Comparison of ENCODE assay signal across 1 cellular context in the genomic region with DNA sequence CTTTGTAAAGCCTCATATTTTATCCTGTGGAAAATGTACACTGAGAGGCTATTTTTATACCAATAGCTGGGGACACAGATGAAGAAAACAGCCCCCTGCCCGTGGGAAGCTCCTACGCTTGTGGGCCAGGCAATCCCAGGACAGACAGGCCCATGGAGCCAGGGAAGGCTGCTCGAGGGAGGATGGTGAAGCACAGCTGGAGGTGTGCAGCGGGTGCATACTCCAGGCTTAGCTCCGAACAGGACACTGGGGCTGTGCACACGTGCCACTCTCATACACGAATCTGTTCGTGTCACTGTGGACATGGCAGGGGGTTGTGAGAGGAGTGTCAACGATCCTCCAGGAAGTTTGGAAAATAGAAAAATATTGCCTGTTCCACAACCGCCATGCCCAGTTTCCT.
TF ChIP-seq lines count a peak whose summit lies in the region.

No MANE protein-coding gene starts in this region.

TF ChIP-seq in HepG2, 621 proteins besides CTCF, POLR2A, EP300 and RAD21:
- TF ChIP-seq, protein P1, sequence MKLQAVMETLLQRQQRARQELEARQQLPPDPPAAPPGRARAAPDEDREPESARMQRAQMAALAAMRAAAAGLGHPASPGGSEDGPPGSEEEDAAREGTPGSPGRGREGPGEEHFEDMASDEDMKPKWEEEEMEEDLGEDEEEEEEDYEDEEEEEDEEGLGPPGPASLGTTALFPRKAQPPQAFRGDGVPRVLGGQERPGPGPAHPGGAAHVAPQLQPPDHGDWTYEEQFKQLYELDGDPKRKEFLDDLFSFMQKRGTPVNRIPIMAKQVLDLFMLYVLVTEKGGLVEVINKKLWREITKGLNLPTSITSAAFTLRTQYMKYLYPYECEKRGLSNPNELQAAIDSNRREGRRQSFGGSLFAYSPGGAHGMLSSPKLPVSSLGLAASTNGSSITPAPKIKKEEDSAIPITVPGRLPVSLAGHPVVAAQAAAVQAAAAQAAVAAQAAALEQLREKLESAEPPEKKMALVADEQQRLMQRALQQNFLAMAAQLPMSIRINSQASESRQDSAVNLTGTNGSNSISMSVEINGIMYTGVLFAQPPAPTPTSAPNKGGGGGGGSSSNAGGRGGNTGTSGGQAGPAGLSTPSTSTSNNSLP (IDR thresholded peaks at IDR 0.05; ENCODE audit: low read depth, low read length), result no peak
- TF ChIP-seq ZNF451 (CRISPR knock-in tag; IDR thresholded peaks at IDR 0.05) (no peak), ZNF713 (CRISPR knock-in tag; IDR thresholded peaks at IDR 0.05) (no peak), ZFP62 (CRISPR knock-in tag; IDR thresholded peaks at IDR 0.05) (no peak), ZNF720 (CRISPR knock-in tag; IDR thresholded peaks at IDR 0.05) (no peak), NCOA1 (CRISPR knock-in tag; IDR thresholded peaks at IDR 0.05) (no peak), ZNF672 (CRISPR knock-in tag; IDR thresholded peaks at IDR 0.05) (no peak), MAFK (conservative IDR thresholded peaks at IDR 0.05 in 1 of 2, IDR thresholded peaks at IDR 0.05 in 1 of 2; ENCODE audit: low read length in 2 of 2) (no peak), NR2F2 (IDR thresholded peaks at IDR 0.05; ENCODE audit: borderline replicate concordance, low read depth) (no peak), MIER3 (CRISPR knock-in tag; IDR thresholded peaks at IDR 0.05; ENCODE audit: borderline replicate concordance) (no peak), KLF16 (CRISPR knock-in tag; IDR thresholded peaks at IDR 0.05) (no peak), YEATS4 (CRISPR knock-in tag; IDR thresholded peaks at IDR 0.05; ENCODE audit: borderline replicate concordance) (no peak), SNAPC2 (CRISPR knock-in tag; IDR thresholded peaks at IDR 0.05) (no peak), RELA (CRISPR knock-in tag; IDR thresholded peaks at IDR 0.05) (no peak), THYN1 (CRISPR knock-in tag; IDR thresholded peaks at IDR 0.05; ENCODE audit: borderline replicate concordance, low read depth) (no peak), MAFF (IDR thresholded peaks at IDR 0.05; ENCODE audit: low read depth, low read length) (no peak), XBP1 (CRISPR knock-in tag; IDR thresholded peaks at IDR 0.05) (no peak)
- TF ChIP-seq, protein P2, sequence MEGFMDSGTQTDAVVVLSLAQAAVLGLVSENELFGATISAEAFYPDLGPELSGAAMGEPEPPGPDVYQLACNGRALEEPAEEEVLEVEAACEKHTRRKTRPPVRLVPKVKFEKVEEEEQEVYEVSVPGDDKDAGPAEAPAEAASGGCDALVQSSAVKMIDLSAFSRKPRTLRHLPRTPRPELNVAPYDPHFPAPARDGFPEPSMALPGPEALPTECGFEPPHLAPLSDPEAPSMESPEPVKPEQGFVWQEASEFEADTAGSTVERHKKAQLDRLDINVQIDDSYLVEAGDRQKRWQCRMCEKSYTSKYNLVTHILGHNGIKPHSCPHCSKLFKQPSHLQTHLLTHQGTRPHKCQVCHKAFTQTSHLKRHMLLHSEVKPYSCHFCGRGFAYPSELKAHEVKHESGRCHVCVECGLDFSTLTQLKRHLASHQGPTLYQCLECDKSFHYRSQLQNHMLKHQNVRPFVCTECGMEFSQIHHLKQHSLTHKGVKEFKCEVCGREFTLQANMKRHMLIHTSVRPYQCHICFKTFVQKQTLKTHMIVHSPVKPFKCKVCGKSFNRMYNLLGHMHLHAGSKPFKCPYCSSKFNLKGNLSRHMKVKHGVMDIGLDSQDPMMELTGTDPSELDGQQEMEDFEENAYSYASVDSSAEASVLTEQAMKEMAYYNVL (CRISPR knock-in tag; IDR thresholded peaks at IDR 0.05; ENCODE audit: borderline replicate concordance), result no peak
- TF ChIP-seq, protein P3, sequence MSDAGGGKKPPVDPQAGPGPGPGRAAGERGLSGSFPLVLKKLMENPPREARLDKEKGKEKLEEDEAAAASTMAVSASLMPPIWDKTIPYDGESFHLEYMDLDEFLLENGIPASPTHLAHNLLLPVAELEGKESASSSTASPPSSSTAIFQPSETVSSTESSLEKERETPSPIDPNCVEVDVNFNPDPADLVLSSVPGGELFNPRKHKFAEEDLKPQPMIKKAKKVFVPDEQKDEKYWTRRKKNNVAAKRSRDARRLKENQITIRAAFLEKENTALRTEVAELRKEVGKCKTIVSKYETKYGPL (CRISPR knock-in tag; IDR thresholded peaks at IDR 0.05), result no peak
- TF ChIP-seq, protein P4, sequence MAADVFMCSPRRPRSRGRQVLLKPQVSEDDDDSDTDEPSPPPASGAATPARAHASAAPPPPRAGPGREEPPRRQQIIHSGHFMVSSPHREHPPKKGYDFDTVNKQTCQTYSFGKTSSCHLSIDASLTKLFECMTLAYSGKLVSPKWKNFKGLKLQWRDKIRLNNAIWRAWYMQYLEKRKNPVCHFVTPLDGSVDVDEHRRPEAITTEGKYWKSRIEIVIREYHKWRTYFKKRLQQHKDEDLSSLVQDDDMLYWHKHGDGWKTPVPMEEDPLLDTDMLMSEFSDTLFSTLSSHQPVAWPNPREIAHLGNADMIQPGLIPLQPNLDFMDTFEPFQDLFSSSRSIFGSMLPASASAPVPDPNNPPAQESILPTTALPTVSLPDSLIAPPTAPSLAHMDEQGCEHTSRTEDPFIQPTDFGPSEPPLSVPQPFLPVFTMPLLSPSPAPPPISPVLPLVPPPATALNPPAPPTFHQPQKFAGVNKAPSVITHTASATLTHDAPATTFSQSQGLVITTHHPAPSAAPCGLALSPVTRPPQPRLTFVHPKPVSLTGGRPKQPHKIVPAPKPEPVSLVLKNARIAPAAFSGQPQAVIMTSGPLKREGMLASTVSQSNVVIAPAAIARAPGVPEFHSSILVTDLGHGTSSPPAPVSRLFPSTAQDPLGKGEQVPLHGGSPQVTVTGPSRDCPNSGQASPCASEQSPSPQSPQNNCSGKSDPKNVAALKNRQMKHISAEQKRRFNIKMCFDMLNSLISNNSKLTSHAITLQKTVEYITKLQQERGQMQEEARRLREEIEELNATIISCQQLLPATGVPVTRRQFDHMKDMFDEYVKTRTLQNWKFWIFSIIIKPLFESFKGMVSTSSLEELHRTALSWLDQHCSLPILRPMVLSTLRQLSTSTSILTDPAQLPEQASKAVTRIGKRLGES (CRISPR knock-in tag; IDR thresholded peaks at IDR 0.05; ENCODE audit: borderline replicate concordance), result no peak
TF ChIP-seq in HepG2: peak in this region for 0.
